Comparison of ENCODE assay signal across 6 cellular contexts in genomic region chr19:45717983-45718650, GRCh38. TPM values are rescaled to one million over a fixed set of nuclear protein-coding genes. Genes with fewer than 3 reads are reported as not detected.
DNase-seq lines count a peak whose midpoint lies in the region; TF ChIP-seq lines count a peak whose summit lies in the region.

No MANE protein-coding gene starts in this region.

- H3K27me3 ChIP-seq in ascending aorta (no peaks in the 10 kb centered on the region), muscle layer of duodenum (ENCODE audit: low read depth, low read length) (no peaks in the 10 kb centered on the region)

- H3K4me1 ChIP-seq in ascending aorta (peaks cover 0 to 11% of the 10 kb centered on the region in 2 donors), muscle layer of duodenum (ENCODE audit: control insufficient read depth in 1 of 2, insufficient read depth in 2 of 2, low read length in 2 of 2) (peaks cover 14 to 19% of the 10 kb centered on the region in 2 donors)

- H3K4me3 ChIP-seq in GM12865 (ENCODE audit: low read depth, low read length) (peak overlapping the region; percentile 74), ascending aorta (peak overlapping the region; percentile 68 to 75), muscle layer of duodenum (ENCODE audit: low read depth in 1 of 2, low read length in 2 of 2) (peak overlapping the region; percentile 59 to 75)

- peak overlapping the region; percentile 75 to 92 for H3K27ac ChIP-seq in ascending aorta
- H3K27ac ChIP-seq in muscle layer of duodenum (ENCODE audit: low read length), result peak overlapping the region; percentile 99

- intact Hi-C loops in ascending aorta (cut with DNase I), result loop anchor here (1.0 kb wide), 3 partner anchors 12 to 51 kb away; partner anchors contain the start of genes FBXO46, QPCTL and SIX5

- H3K9me3 ChIP-seq in ascending aorta, result no peaks in the 10 kb centered on the region
- H3K9me3 ChIP-seq in muscle layer of duodenum (ENCODE audit: control insufficient read depth in 1 of 2, low read length in 2 of 2), result no peaks in the 10 kb centered on the region

- DNase-seq in GM12865 (ENCODE audit: low read depth) (no peak), ascending aorta (ENCODE audit: low spot score in 2 of 2) (no peak), AG08395 (ENCODE audit: low spot score) (no peak)
- DNase-seq in stimulated activated CD4-positive, alpha-beta T cell treated with anti-CD3 and anti-CD28 coated beads, Interleukin-2, amount 100 ng/mL, for 24 hours, result no peak
- DNase-seq in stimulated activated CD4-positive, alpha-beta T cell treated with anti-CD3 and anti-CD28 coated beads, Interleukin-4, amount 100 ng/mL, for 24 hours, result no peak

- no peak for TF ChIP-seq CTCF in GM12865 (IDR thresholded peaks at IDR 0.05; ENCODE audit: insufficient read depth, low read depth, low read length, missing control alignments)
- no peak for TF ChIP-seq CTCF in ascending aorta (IDR thresholded peaks at IDR 0.05)

- H3K36me3 ChIP-seq in ascending aorta, result peaks cover 0 to 6% of the 10 kb centered on the region in 2 donors
- peaks cover 0 to 6% of the 10 kb centered on the region in 2 donors for H3K36me3 ChIP-seq in muscle layer of duodenum (ENCODE audit: control insufficient read depth in 1 of 2, insufficient read depth in 2 of 2, low read length in 2 of 2)

RNA-seq across cellular contexts. Expression of gene FBXO46, which starts 12.6 kb away (rescaled TPM):
- total RNA-seq in ascending aorta, result 27.5 TPM

RNA-seq across cellular contexts. Expression of gene MEIOSIN, which starts 15.1 kb away (rescaled TPM):
- not detected for total RNA-seq in ascending aorta

RNA-seq across cellular contexts. Expression of gene QPCTL, which starts 25.7 kb away (rescaled TPM):
- total RNA-seq in ascending aorta, result 7.2 TPM

RNA-seq across cellular contexts. Expression of gene SNRPD2, which starts 26.4 kb away (rescaled TPM):
- 71.1 TPM for total RNA-seq in ascending aorta

RNA-seq across cellular contexts. Expression of gene GIPR, which starts 50.1 kb away (rescaled TPM):
- not detected for total RNA-seq in ascending aorta
